ENCODE assay signal across 7 cellular contexts in genomic region chr19:39765091-39766076, GRCh38. TPM values are rescaled to one million over a fixed set of nuclear protein-coding genes. Genes with fewer than 3 reads are reported as not detected.
A peak's percentile ranks its signal among the peaks of the same experiment; 100 is the strongest.
DNase-seq lines count a peak whose midpoint lies in the region; ATAC-seq and TF ChIP-seq lines count a peak whose summit lies in the region.

No MANE protein-coding gene starts in this region.

- H3K4me1 Mint-ChIP-seq in activated CD4-positive, alpha-beta T cell treated with anti-CD3 and anti-CD28 coated beads for 36 hours: no peaks in the 10 kb centered on the region

- H3K4me2 ChIP-seq in Karpas-422 (ENCODE audit: low read depth, low read length, poor library complexity, severe bottlenecking) (no peak overlapping the region), neuronal stem cell (ENCODE audit: insufficient read depth, low read length, poor library complexity, severe bottlenecking) (no peak overlapping the region)

- no peak overlapping the region for H3K14ac ChIP-seq in neuronal stem cell (ENCODE audit: low read length)

- no peak overlapping the region for H2BK15ac ChIP-seq in neuronal stem cell (ENCODE audit: low read length)

- H4K91ac ChIP-seq in neuronal stem cell (ENCODE audit: low read depth, low read length, poor library complexity): no peak overlapping the region

- H3K4me3 Mint-ChIP-seq in activated CD4-positive, alpha-beta T cell treated with anti-CD3 and anti-CD28 coated beads for 36 hours: no peak overlapping the region

- peaks cover 2% of the 10 kb centered on the region; the same call in 1 of the 2 replicates for H3K27me3 ChIP-seq in Karpas-422 (ENCODE audit: low read length)
- peaks cover 0 to 20% (median 0%) of the 10 kb centered on the region in 4 donors for H3K27me3 ChIP-seq in esophagus muscularis mucosa
- no peaks in the 10 kb centered on the region for H3K27me3 ChIP-seq in neuronal stem cell (ENCODE audit: control insufficient read depth in 3 of 3, insufficient read depth in 3 of 3, low read depth in 1 of 3, low read length in 3 of 3)

- no peaks in the 10 kb centered on the region for H3K79me1 ChIP-seq in neuronal stem cell (ENCODE audit: low read depth, low read length)

- ATAC-seq in activated CD4-positive, alpha-beta T cell treated with anti-CD3 and anti-CD28 coated beads for 36 hours: no peak
- ATAC-seq in GM18519 (IDR thresholded peaks at IDR 0.05; ENCODE audit: low FRiP score, unreplicated experiment) (no peak), GM21390 (IDR thresholded peaks at IDR 0.05; ENCODE audit: unreplicated experiment) (no peak)

- peaks cover 21% of the 10 kb centered on the region for H3K27me3 Mint-ChIP-seq in activated CD4-positive, alpha-beta T cell treated with anti-CD3 and anti-CD28 coated beads for 36 hours

- H3K36me3 ChIP-seq in Karpas-422 (ENCODE audit: insufficient read depth, low read length): no peaks in the 10 kb centered on the region
- H3K36me3 ChIP-seq in esophagus muscularis mucosa: no peaks in the 10 kb centered on the region
- H3K36me3 ChIP-seq in neuronal stem cell (replicated peaks in 1 of 2; ENCODE audit: control insufficient read depth in 2 of 2, insufficient read depth in 2 of 2, low read length in 2 of 2): no peaks in the 10 kb centered on the region

- H3K9ac ChIP-seq in Karpas-422 (ENCODE audit: low read length) (no peak overlapping the region), neuronal stem cell (ENCODE audit: low read depth, low read length, poor library complexity) (no peak overlapping the region)

- no peak overlapping the region for H3K23ac ChIP-seq in neuronal stem cell (ENCODE audit: low read depth, low read length, poor library complexity)

- H3K4me1 ChIP-seq in Karpas-422 (ENCODE audit: low read length) (peaks cover 14% of the 10 kb centered on the region), esophagus muscularis mucosa (no peaks in the 10 kb centered on the region), neuronal stem cell (ENCODE audit: control insufficient read depth in 2 of 2, insufficient read depth in 1 of 2, low read depth in 1 of 2, low read length in 2 of 2) (no peaks in the 10 kb centered on the region)

- peak; percentile 40 to 67 (median 51) for TF ChIP-seq CTCF in esophagus muscularis mucosa (IDR thresholded peaks at IDR 0.05)

- no peaks in the 10 kb centered on the region for H4K20me1 ChIP-seq in Karpas-422 (ENCODE audit: insufficient read depth, low read depth, low read length)

- H3K4ac ChIP-seq in neuronal stem cell (ENCODE audit: low read length): no peak overlapping the region

- TF ChIP-seq EP300 in esophagus muscularis mucosa (IDR thresholded peaks at IDR 0.05): no peak

- no peak for TF ChIP-seq POLR2A in esophagus muscularis mucosa (IDR thresholded peaks at IDR 0.05; ENCODE audit: low read depth)

- no peak overlapping the region for H2BK5ac ChIP-seq in neuronal stem cell (ENCODE audit: low read length)

- H2AFZ ChIP-seq in Karpas-422 (ENCODE audit: low read length) (no peak overlapping the region), neuronal stem cell (ENCODE audit: low read length) (no peak overlapping the region)

- no peak overlapping the region for H3K27ac Mint-ChIP-seq in activated CD4-positive, alpha-beta T cell treated with anti-CD3 and anti-CD28 coated beads for 36 hours

- intact Hi-C loops in activated CD4-positive, alpha-beta T cell treated with anti-CD3 and anti-CD28 coated beads for 36 hours (cut with DNase I, micrococcal nuclease): loop anchor here (1.0 to 10.0 kb wide), 6 partner anchors 79 to 321 kb away; partner anchors contain the start of gene SUPT5H (in 1 of the 2)
- intact Hi-C loops in esophagus muscularis mucosa (cut with DNase I): no loop called here

- H2BK120ac ChIP-seq in neuronal stem cell (ENCODE audit: low read depth, low read length): no peak overlapping the region

- peaks cover 4% of the 10 kb centered on the region for H3K9me3 Mint-ChIP-seq in activated CD4-positive, alpha-beta T cell treated with anti-CD3 and anti-CD28 coated beads for 36 hours (ENCODE audit: low read depth)

- no peak overlapping the region for H3K18ac ChIP-seq in neuronal stem cell (ENCODE audit: low read length)

- H3K4me3 ChIP-seq in Karpas-422 (ENCODE audit: low read length) (no peak overlapping the region), esophagus muscularis mucosa (no peak overlapping the region), neuronal stem cell (ENCODE audit: low read length in 2 of 2) (no peak overlapping the region)

- POLR2A ChIA-PET in activated CD4-positive, alpha-beta T cell treated with anti-CD3 and anti-CD28 coated beads for 36 hours (lab: Charles Lee): interaction anchor here (0.5 kb wide), 1 partner anchor 474 kb away, joined by 3 read pairs; no protein-coding TSS in a partner anchor

- H2AK5ac ChIP-seq in neuronal stem cell (ENCODE audit: low read depth, low read length): no peak overlapping the region

- H2BK12ac ChIP-seq in neuronal stem cell (ENCODE audit: low read length): no peak overlapping the region

- H3K9me3 ChIP-seq in Karpas-422 (ENCODE audit: low read length): peaks cover 8% of the 10 kb centered on the region
- H3K9me3 ChIP-seq in esophagus muscularis mucosa: peaks cover 0 to 10% (median 0%) of the 10 kb centered on the region in 4 donors
- H3K9me3 ChIP-seq in neuronal stem cell (replicated peaks in 1 of 2; ENCODE audit: control insufficient read depth in 2 of 2, insufficient read depth in 1 of 2, low read depth in 1 of 2, low read length in 2 of 2): peaks cover 0 to 4% of the 10 kb centered on the region in 2 donors

- no peaks in the 10 kb centered on the region for H3K9me2 ChIP-seq in Karpas-422 (replicated peaks; ENCODE audit: insufficient read depth, low read length)

- H4K8ac ChIP-seq in neuronal stem cell (ENCODE audit: low read depth, low read length): no peak overlapping the region

- peak; percentile 1 for DNase-seq in GDM1 (lab: John Stamatoyannopoulos, UW)
- DNase-seq in Karpas-422: peak; percentile 54
- peak; percentile 63 for DNase-seq in activated CD4-positive, alpha-beta T cell treated with anti-CD3 and anti-CD28 coated beads for 36 hours
- no peak for DNase-seq in esophagus muscularis mucosa (ENCODE audit: extremely low spot score)
- DNase-seq in neuronal stem cell (ENCODE audit: low spot score): peak; percentile 48

- no peak overlapping the region for H3K27ac ChIP-seq in Karpas-422 (ENCODE audit: low read length)
- H3K27ac ChIP-seq in esophagus muscularis mucosa (replicated peaks in 1 of 4): no peak overlapping the region
- H3K27ac ChIP-seq in neuronal stem cell (replicated peaks; ENCODE audit: low read length): no peak overlapping the region

- no peaks in the 10 kb centered on the region for H3K79me2 ChIP-seq in Karpas-422 (ENCODE audit: low read length)

- CTCF ChIA-PET in activated CD4-positive, alpha-beta T cell treated with anti-CD3 and anti-CD28 coated beads for 36 hours (lab: Charles Lee): interaction anchor here (0.6 to 1.6 kb wide), 9 partner anchors 10 to 671 kb away, joined by 3 to 10 read pairs (median 3); no protein-coding TSS in a partner anchor

- no peaks in the 10 kb centered on the region for H3K36me3 Mint-ChIP-seq in activated CD4-positive, alpha-beta T cell treated with anti-CD3 and anti-CD28 coated beads for 36 hours (ENCODE audit: low read depth)

- 44% methylated on average over 16 of the region's 16 CpGs for WGBS in esophagus muscularis mucosa
- no CpG with 5 or more reads among the region's 16 CpGs for WGBS in neuronal stem cell (ENCODE audit: extremely low coverage in 2 of 2, insufficient read length in 2 of 2, insufficient replicate concordance in 1 of 2), 2 donors

RNA-seq across cellular contexts. Expression of gene LEUTX, which starts 13.3 kb away (rescaled TPM):
- total RNA-seq in Karpas-422 (2014; rRNA removed; shearing (Covaris generic); ENCODE audit: low replicate concordance): not detected in 2 replicates
- not detected for total RNA-seq in activated CD4-positive, alpha-beta T cell treated with anti-CD3 and anti-CD28 coated beads for 36 hours
- total RNA-seq in esophagus muscularis mucosa: not detected
- polyA plus RNA-seq in neuronal stem cell (2013, experiment 1 of 2): not detected
- polyA plus RNA-seq in neuronal stem cell (2013, experiment 2 of 2): not detected

RNA-seq across cellular contexts. Expression of gene CLC, which starts 27.6 kb away (rescaled TPM):
- total RNA-seq in Karpas-422 (2014; rRNA removed; shearing (Covaris generic); ENCODE audit: low replicate concordance): not detected in 2 replicates
- total RNA-seq in activated CD4-positive, alpha-beta T cell treated with anti-CD3 and anti-CD28 coated beads for 36 hours: under 1 TPM in 1 of 2 experiments, not detected in 1; 0.40 TPM
- not detected for total RNA-seq in esophagus muscularis mucosa
- not detected for polyA plus RNA-seq in neuronal stem cell (2013, experiment 1 of 2)
- not detected for polyA plus RNA-seq in neuronal stem cell (2013, experiment 2 of 2)
